ENCODE assay signal across 12 cellular contexts in the genomic region with DNA sequence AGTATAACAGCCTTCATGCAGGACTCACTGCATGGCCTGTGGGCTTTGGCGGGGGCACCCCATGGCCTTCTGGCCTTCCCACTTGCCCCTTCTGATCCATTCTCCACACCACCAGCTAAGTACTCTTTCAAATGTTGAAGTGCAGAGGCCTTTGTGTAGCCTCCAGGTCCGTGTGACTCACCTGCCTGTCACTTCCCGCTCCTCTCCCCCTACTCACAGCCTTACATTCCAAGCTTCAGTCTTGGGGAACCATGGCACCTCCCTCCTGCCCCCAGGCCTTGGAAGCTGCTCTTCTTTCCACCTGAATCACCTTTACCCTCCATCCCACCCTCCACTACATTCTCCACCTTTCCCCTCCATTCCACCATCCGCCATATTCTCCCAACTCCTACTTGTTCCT.
A peak's percentile ranks its signal among the peaks of the same experiment; 100 is the strongest.
DNase-seq lines count a peak whose midpoint lies in the region; ATAC-seq and TF ChIP-seq lines count a peak whose summit lies in the region.
"Had no signal": no experiment of that assay in that cellular context is flagged by ENCODE, and none has a peak within 500 bp of the region (broad histone marks: within the 10 kb centered on the region; RNA-seq: fewer than 3 reads in every experiment).

No MANE protein-coding gene starts in this region.

- H3K27me3 ChIP-seq in HCT116 (ENCODE audit: insufficient read depth, low read length) (no peaks in the 10 kb centered on the region), foreskin keratinocyte (no peaks in the 10 kb centered on the region), smooth muscle cell (ENCODE audit: low read depth) (no peaks in the 10 kb centered on the region)
- H3K27me3 ChIP-seq in effector memory CD4-positive, alpha-beta T cell (replicated peaks; ENCODE audit: control insufficient read depth, insufficient read depth, low read length, poor library complexity, severe bottlenecking): no peaks in the 10 kb centered on the region

- POLR2A ChIA-PET in HCT116 (lab: Charles Lee): interaction anchor here (1.2 to 2.1 kb wide), 5 partner anchors 8 to 46 kb away, joined by 3 to 12 read pairs (median 6); no protein-coding TSS in a partner anchor

- H3K9me2 ChIP-seq in HCT116 (ENCODE audit: insufficient read depth): no peaks in the 10 kb centered on the region

- H3K27ac ChIP-seq in HCT116 (ENCODE audit: low read depth, low read length): peak overlapping the region; percentile 91
- H3K27ac ChIP-seq in foreskin keratinocyte: peak overlapping the region; percentile 89
- peak overlapping the region; percentile 96 for H3K27ac ChIP-seq in smooth muscle cell (ENCODE audit: low read depth)
- H3K27ac ChIP-seq in effector memory CD4-positive, alpha-beta T cell (ENCODE audit: insufficient read depth, low read length, poor library complexity, severe bottlenecking): no peak overlapping the region

- H3K9ac ChIP-seq in HCT116 (ENCODE audit: low read length) (peak overlapping the region; percentile 61), smooth muscle cell (ENCODE audit: low read depth) (peak overlapping the region; percentile 77)

- TF ChIP-seq RAD21 in HCT116 (IDR thresholded peaks at IDR 0.05; ENCODE audit: low read depth): no peak

- H3K9me3 ChIP-seq in HCT116 (ENCODE audit: control insufficient read depth in 1 of 2, insufficient read depth in 1 of 2, low read depth in 1 of 2, low read length in 2 of 2) (peaks cover 0 to 15% of the 10 kb centered on the region in 2 experiments; a peak in 1 of 4 replicates), smooth muscle cell (replicated peaks; ENCODE audit: low read depth) (no peaks in the 10 kb centered on the region)
- H3K9me3 ChIP-seq in effector memory CD4-positive, alpha-beta T cell (ENCODE audit: control insufficient read depth, low read length): no peaks in the 10 kb centered on the region

- H3K4me1 ChIP-seq in HCT116 (ENCODE audit: control insufficient read depth in 1 of 2, insufficient read depth in 2 of 2, low read length in 2 of 2): peaks cover 34 to 58% of the 10 kb centered on the region in 2 experiments
- H3K4me1 ChIP-seq in foreskin keratinocyte: peaks cover 28% of the 10 kb centered on the region
- no peaks in the 10 kb centered on the region for H3K4me1 ChIP-seq in smooth muscle cell (ENCODE audit: low read depth)
- no peaks in the 10 kb centered on the region for H3K4me1 ChIP-seq in effector memory CD4-positive, alpha-beta T cell (ENCODE audit: control insufficient read depth, insufficient read depth, low read length, poor library complexity, severe bottlenecking)

- no peak for TF ChIP-seq CTCF in HCT116 (IDR thresholded peaks at IDR 0.05 in 2 of 3, conservative IDR thresholded peaks at IDR 0.05 in 1 of 3; ENCODE audit: borderline replicate concordance in 1 of 3, insufficient read depth in 1 of 3, low read depth in 2 of 3, low read length in 2 of 3)
- no peak for TF ChIP-seq CTCF in foreskin keratinocyte (conservative IDR thresholded peaks at IDR 0.05)
- no peak for TF ChIP-seq CTCF in smooth muscle cell (IDR thresholded peaks at IDR 0.05; ENCODE audit: borderline replicate concordance, insufficient read depth, poor library complexity, severe bottlenecking)

- H3K4me3 ChIP-seq in HCT116 (replicated peaks in 1 of 2; ENCODE audit: low read depth in 1 of 2, low read length in 2 of 2) (peak overlapping the region in 1 of 2 experiments; percentile 41; a peak in 3 of 4 replicates), smooth muscle cell (no peak overlapping the region)
- H3K4me3 ChIP-seq in effector memory CD4-positive, alpha-beta T cell (ENCODE audit: insufficient read depth, low read depth, low read length, poor library complexity, severe bottlenecking): no peak overlapping the region

- ATAC-seq in HCT116: peak; percentile 73
- ATAC-seq in SK-N-SH treated with all-trans-retinoic acid at 6 μM for 48 hours: peak; percentile 46
- peak; percentile 91 for ATAC-seq in foreskin keratinocyte

- 62% methylated on average over 4 of the region's 4 CpGs for WGBS in smooth muscle cell (ENCODE audit: low lambda C conversion rate)

- RAD21 ChIA-PET in HCT116 (lab: Charles Lee; ENCODE audit: low non-redundant PET in 1 of 2, low total read pairs in 2 of 2, uncharacterized antibody in 2 of 2, unreplicated experiment in 2 of 2): interaction anchor here (0.6 to 2.2 kb wide), 4 partner anchors 12 to 581 kb away, joined by 3 to 8 read pairs (median 4); no protein-coding TSS in a partner anchor

- CTCF ChIA-PET in HCT116 (lab: Charles Lee): interaction anchor here (0.8 to 5.3 kb wide), 4 partner anchors 11 to 584 kb away, joined by 4 to 33 read pairs (median 11); no protein-coding TSS in a partner anchor

- intact Hi-C loops in HCT116 (cut with micrococcal nuclease): no loop called here

- no peak for TF ChIP-seq POLR2A in HCT116 (IDR thresholded peaks at IDR 0.05; ENCODE audit: borderline replicate concordance, extremely low read depth, insufficient read depth, insufficient read length)

- no peaks in the 10 kb centered on the region for H3F3A ChIP-seq in smooth muscle cell (ENCODE audit: low read depth)

- H3K79me2 ChIP-seq in HCT116 (ENCODE audit: insufficient read depth, low read length) (no peaks in the 10 kb centered on the region), smooth muscle cell (ENCODE audit: low read depth) (no peaks in the 10 kb centered on the region)

- no TSS peak for BruUV-seq in HCT116 (replicated peaks; lab: Mats Ljungman, UMichigan)

- H3K36me3 ChIP-seq in HCT116 (ENCODE audit: control insufficient read depth in 1 of 2, insufficient read depth in 2 of 2, low read length in 2 of 2) (peaks cover 0 to 9% of the 10 kb centered on the region in 2 experiments; a peak in 1 of 4 replicates), smooth muscle cell (ENCODE audit: low read depth) (no peaks in the 10 kb centered on the region)
- H3K36me3 ChIP-seq in effector memory CD4-positive, alpha-beta T cell (ENCODE audit: control insufficient read depth, insufficient read depth, low read length): no peaks in the 10 kb centered on the region

- H4K20me1 ChIP-seq in HCT116 (ENCODE audit: insufficient read depth): no peaks in the 10 kb centered on the region
- no peaks in the 10 kb centered on the region for H4K20me1 ChIP-seq in smooth muscle cell (ENCODE audit: low read depth)

- H3K4me2 ChIP-seq in HCT116 (ENCODE audit: low read length): peak overlapping the region; percentile 68
- peak overlapping the region; percentile 38 for H3K4me2 ChIP-seq in smooth muscle cell

- peak overlapping the region; percentile 33 for H2AFZ ChIP-seq in HCT116 (ENCODE audit: low read depth, low read length, poor library complexity, severe bottlenecking)
- H2AFZ ChIP-seq in smooth muscle cell (ENCODE audit: low read depth): no peak overlapping the region

- peak; percentile 85 for DNase-seq in HCT116 (ENCODE audit: low read depth, low spot score)
- peak; percentile 92 to 95 for DNase-seq in foreskin keratinocyte
- DNase-seq in smooth muscle cell (lab: John Stamatoyannopoulos, UW; ENCODE audit: unreplicated experiment): no peak
- DNase-seq in effector memory CD4-positive, alpha-beta T cell: no peak
- DNase-seq in D341Med (ENCODE audit: low spot score): no peak
- no peak for DNase-seq in activated CD4-positive, alpha-beta T cell treated with anti-CD3 and anti-CD28 coated beads for 48 hours
- no peak for DNase-seq in T-helper 1 cell
- DNase-seq: activated T-cell treated with anti-CD3 and anti-CD28 coated beads, Interleukin-2, amount 50 U/mL, for 24 hours; DND-41; MM.1S; posterior cingulate gyrus had no signal

TF ChIP-seq in HCT116, 20 proteins besides CTCF, POLR2A, EP300 and RAD21 (continues in another document):
- TF ChIP-seq POLR2AphosphoS5 (IDR thresholded peaks at IDR 0.05; ENCODE audit: low read depth, low read length): peak; percentile 57
- TF ChIP-seq, protein P1, sequence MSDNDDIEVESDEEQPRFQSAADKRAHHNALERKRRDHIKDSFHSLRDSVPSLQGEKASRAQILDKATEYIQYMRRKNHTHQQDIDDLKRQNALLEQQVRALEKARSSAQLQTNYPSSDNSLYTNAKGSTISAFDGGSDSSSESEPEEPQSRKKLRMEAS (IDR thresholded peaks at IDR 0.05): 0 out of 2 replicates have a peak, but pooled peaks have one; percentile 48
- TF ChIP-seq FOSL1 (IDR thresholded peaks at IDR 0.05; ENCODE audit: low read depth): peak; percentile 98
- TF ChIP-seq TCF7L2 (IDR thresholded peaks at IDR 0.05; ENCODE audit: borderline replicate concordance, extremely low read depth, insufficient read depth, insufficient read length): peak; percentile 46
- peak; percentile 42; the same call in 1 of the 2 replicates for TF ChIP-seq ZFX (IDR thresholded peaks at IDR 0.05)
- TF ChIP-seq EGR1 (IDR thresholded peaks at IDR 0.05; ENCODE audit: low read depth): 0 out of 2 replicates have a peak, but pooled peaks have one; percentile 32
- peak; percentile 38 for TF ChIP-seq YY1 (IDR thresholded peaks at IDR 0.05; ENCODE audit: extremely low read depth, insufficient replicate concordance, low read depth, low read length)
- no peak for TF ChIP-seq ATF3 (IDR thresholded peaks at IDR 0.05)
- TF ChIP-seq SP1 (IDR thresholded peaks at IDR 0.05; ENCODE audit: low read depth): peak; percentile 93

TF ChIP-seq in SK-N-SH treated with all-trans-retinoic acid at 6 μM for 48 hours, 23 proteins besides CTCF, POLR2A, EP300 and RAD21 (continues in another document):
- TF ChIP-seq TCF4 (CRISPR knock-in tag; IDR thresholded peaks at IDR 0.05; ENCODE audit: borderline replicate concordance) (no peak), ZFP3 (CRISPR knock-in tag; IDR thresholded peaks at IDR 0.05) (no peak), CSDC2 (CRISPR knock-in tag; IDR thresholded peaks at IDR 0.05) (no peak), ARNTL (CRISPR knock-in tag; IDR thresholded peaks at IDR 0.05; ENCODE audit: borderline replicate concordance, low read depth) (no peak), ZNF8 (CRISPR knock-in tag; IDR thresholded peaks at IDR 0.05) (no peak), SNAI2 (CRISPR knock-in tag; IDR thresholded peaks at IDR 0.05) (no peak), OSR1 (CRISPR knock-in tag; IDR thresholded peaks at IDR 0.05) (no peak), ISL1 (CRISPR knock-in tag; IDR thresholded peaks at IDR 0.05) (no peak)
- TF ChIP-seq, protein P2, sequence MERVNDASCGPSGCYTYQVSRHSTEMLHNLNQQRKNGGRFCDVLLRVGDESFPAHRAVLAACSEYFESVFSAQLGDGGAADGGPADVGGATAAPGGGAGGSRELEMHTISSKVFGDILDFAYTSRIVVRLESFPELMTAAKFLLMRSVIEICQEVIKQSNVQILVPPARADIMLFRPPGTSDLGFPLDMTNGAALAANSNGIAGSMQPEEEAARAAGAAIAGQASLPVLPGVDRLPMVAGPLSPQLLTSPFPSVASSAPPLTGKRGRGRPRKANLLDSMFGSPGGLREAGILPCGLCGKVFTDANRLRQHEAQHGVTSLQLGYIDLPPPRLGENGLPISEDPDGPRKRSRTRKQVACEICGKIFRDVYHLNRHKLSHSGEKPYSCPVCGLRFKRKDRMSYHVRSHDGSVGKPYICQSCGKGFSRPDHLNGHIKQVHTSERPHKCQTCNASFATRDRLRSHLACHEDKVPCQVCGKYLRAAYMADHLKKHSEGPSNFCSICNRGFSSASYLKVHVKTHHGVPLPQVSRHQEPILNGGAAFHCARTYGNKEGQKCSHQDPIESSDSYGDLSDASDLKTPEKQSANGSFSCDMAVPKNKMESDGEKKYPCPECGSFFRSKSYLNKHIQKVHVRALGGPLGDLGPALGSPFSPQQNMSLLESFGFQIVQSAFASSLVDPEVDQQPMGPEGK (CRISPR knock-in tag; IDR thresholded peaks at IDR 0.05; ENCODE audit: borderline replicate concordance): no peak

Comparison
In these comparisons a context has a peak if more than half of its experiments do, and no peak if none do; other contexts are left out.
1. DNase-seq: peak in HCT116 (single experiment) and foreskin keratinocyte (2 of 2); none in smooth muscle cell (single experiment), effector memory CD4-positive, alpha-beta T cell (0 of 3), D341Med (single experiment), activated CD4-positive, alpha-beta T cell treated with anti-CD3 and anti-CD28 coated beads for 48 hours (single experiment) and T-helper 1 cell (0 of 5).
2. Peak in every context shown above with its lines, with median percentiles within 50 percentile points of each other: ATAC-seq.